Comparison of ENCODE assay signal across 8 cellular contexts in the genomic region with DNA sequence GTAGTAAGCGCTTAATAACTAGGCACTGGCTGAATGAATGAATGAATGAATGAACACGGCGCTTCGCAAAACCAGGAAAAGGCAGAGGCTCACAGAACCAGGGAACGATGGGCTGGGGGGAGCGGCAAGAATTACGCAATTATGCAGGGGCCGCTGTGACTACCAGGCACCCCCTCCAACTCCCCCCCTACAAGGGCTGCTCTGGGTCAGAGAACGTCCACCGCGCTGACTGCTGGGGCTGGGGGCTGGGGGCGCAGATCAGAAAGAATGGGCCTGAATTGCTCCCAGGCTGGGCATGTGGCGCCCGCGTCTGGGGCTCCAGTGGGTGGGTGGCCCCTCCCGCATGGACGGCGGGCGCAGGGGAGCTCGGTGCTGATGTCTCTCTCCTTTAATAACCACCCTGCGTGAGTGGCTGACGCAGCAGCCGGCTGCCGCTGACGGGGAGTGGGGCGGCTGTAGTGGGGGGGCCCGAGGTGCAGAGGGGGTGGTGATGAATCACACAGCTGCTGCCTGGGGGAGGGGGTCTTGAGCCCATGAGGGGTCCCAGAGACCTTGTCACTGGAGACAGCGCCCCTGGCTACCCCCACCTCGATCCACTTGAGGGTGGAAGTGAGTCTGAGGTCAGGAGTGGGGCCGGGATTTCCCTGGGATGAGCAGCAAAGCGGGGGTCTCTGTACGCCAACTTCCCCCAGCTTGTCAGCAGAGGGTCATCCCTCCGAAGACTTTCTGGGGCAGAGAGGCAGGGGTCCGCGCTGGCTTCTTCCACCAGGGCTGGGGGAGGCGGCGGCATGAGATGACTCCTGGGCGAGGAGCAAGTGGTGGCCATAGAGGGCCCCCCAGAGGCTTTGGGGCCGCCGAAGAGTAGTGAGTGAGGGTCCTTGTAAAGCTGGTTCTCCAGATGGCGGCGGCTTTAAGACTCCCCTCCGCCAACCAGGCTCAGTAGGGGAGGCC. TPM values are rescaled to one million over a fixed set of nuclear protein-coding genes. Genes with fewer than 3 reads are reported as not detected.
A peak's percentile ranks its signal among the peaks of the same experiment; 100 is the strongest.
DNase-seq lines count a peak whose midpoint lies in the region; ATAC-seq and TF ChIP-seq lines count a peak whose summit lies in the region.

No MANE protein-coding gene starts in this region.

- DNase-seq in RWPE2 (ENCODE audit: low spot score) (no peak), epithelial cell of esophagus (ENCODE audit: low read depth) (no peak), prostate gland (ENCODE audit: low spot score) (peak; percentile 16), hepatic stellate cell (ENCODE audit: low spot score) (no peak), COLO829 (ENCODE audit: low spot score) (no peak), HPDE6-E6E7 (ENCODE audit: extremely low spot score) (no peak)

- intact Hi-C loops in prostate gland (cut with DNase I), result no loop called here

- TF ChIP-seq CTCF in RWPE2 (IDR thresholded peaks at IDR 0.05; ENCODE audit: poor library complexity, severe bottlenecking) (no peak), epithelial cell of esophagus (IDR thresholded peaks at IDR 0.05; ENCODE audit: insufficient read depth, low read depth, low read length, missing control alignments) (no peak), prostate gland (IDR thresholded peaks at IDR 0.05) (no peak)

- H3K4me3 ChIP-seq in RWPE2 (ENCODE audit: severe bottlenecking), result peak overlapping the region; percentile 33
- H3K4me3 ChIP-seq in epithelial cell of esophagus (ENCODE audit: low read length), result peak overlapping the region; percentile 39
- H3K4me3 ChIP-seq in prostate gland, result no peak overlapping the region

- H3K4me1 ChIP-seq in ES-I3 (ENCODE audit: insufficient read depth, low read length), result peaks cover 19% of the 10 kb centered on the region
- peaks cover 7% of the 10 kb centered on the region for H3K4me1 ChIP-seq in RWPE2 (ENCODE audit: insufficient read depth, poor library complexity, severe bottlenecking)
- peaks cover 44% of the 10 kb centered on the region for H3K4me1 ChIP-seq in prostate gland (replicated peaks)

- H3K36me3 ChIP-seq in ES-I3 (ENCODE audit: insufficient read depth, low read length) (peaks cover 20% of the 10 kb centered on the region), RWPE2 (ENCODE audit: low read depth) (peaks cover 28% of the 10 kb centered on the region), prostate gland (peaks cover 0 to 16% of the 10 kb centered on the region in 2 donors)

- TF ChIP-seq POLR2A in prostate gland (IDR thresholded peaks at IDR 0.05), result no peak

- 44% methylated on average over 38 of the region's 43 CpGs for WGBS in prostate gland

- H3K27me3 ChIP-seq in RWPE2 (ENCODE audit: insufficient read depth, poor library complexity, severe bottlenecking) (no peaks in the 10 kb centered on the region), prostate gland (replicated peaks; ENCODE audit: insufficient read depth) (no peaks in the 10 kb centered on the region)

- no peaks in the 10 kb centered on the region for H3K9me3 ChIP-seq in ES-I3 (ENCODE audit: control insufficient read depth, insufficient read depth, low read length)
- H3K9me3 ChIP-seq in RWPE2 (ENCODE audit: severe bottlenecking), result no peaks in the 10 kb centered on the region
- H3K9me3 ChIP-seq in prostate gland, result no peaks in the 10 kb centered on the region

- no peak for ATAC-seq in RWPE2 (ENCODE audit: low read depth)
- no peak for ATAC-seq in activated CD4-positive, CD25-positive, alpha-beta regulatory T cell treated with anti-CD3 and anti-CD28 coated beads, Interleukin-2, amount 50 U/mL, for 24 hours

- H3K27ac ChIP-seq in RWPE2 (ENCODE audit: poor library complexity, severe bottlenecking) (peak overlapping the region; percentile 97), prostate gland (peak overlapping the region; percentile 98 to 100)

- H3K9ac ChIP-seq in ES-I3 (ENCODE audit: low read depth, low read length), result peak overlapping the region; percentile 61; the same call in 1 of the 2 replicates

RNA-seq across cellular contexts. Expression of gene CIRBP, which starts 1.4 kb away (rescaled TPM):
- total RNA-seq in prostate gland, result 100 to 1,000 TPM; 753 to 863 TPM

RNA-seq across cellular contexts. Expression of gene FAM174C, which starts 7.6 kb away (rescaled TPM):
- 10 to 100 TPM; 95.1 to 98.7 TPM for total RNA-seq in prostate gland

RNA-seq across cellular contexts. Expression of gene EFNA2, which starts 18.0 kb away (rescaled TPM):
- total RNA-seq in prostate gland, result not detected

RNA-seq across cellular contexts. Expression of gene MIDN, which starts 19.3 kb away (rescaled TPM):
- total RNA-seq in prostate gland, result 10 to 100 TPM; 35.8 to 42.9 TPM

RNA-seq across cellular contexts. Expression of gene ATP5F1D, which starts 26.2 kb away (rescaled TPM):
- total RNA-seq in prostate gland, result 100 to 1,000 TPM; 109 to 151 TPM

Comparison
In these comparisons a context has a peak if more than half of its experiments do, and no peak if none do; other contexts are left out.
1. H3K4me3 ChIP-seq: peak in RWPE2 (single experiment) and epithelial cell of esophagus (single experiment); none in prostate gland (0 of 2).